ENCODE assay signal across 8 cellular contexts in genomic region chr14:75561013-75561432, GRCh38. TPM values are rescaled to one million over a fixed set of nuclear protein-coding genes. Genes with fewer than 3 reads are reported as not detected.
DNase-seq lines count a peak whose midpoint lies in the region; ATAC-seq and TF ChIP-seq lines count a peak whose summit lies in the region.

No MANE protein-coding gene starts in this region.

- no peak overlapping the region for H3K27ac Mint-ChIP-seq in nephron progenitor cell

- H3K36me3 Mint-ChIP-seq in activated T-cell treated with anti-CD3 and anti-CD28 coated beads, Interleukin-2, amount 50 U/mL, for 4 hours (ENCODE audit: insufficient read depth) = no peaks in the 10 kb centered on the region
- H3K36me3 Mint-ChIP-seq in nephron progenitor cell (ENCODE audit: low read depth) = no peaks in the 10 kb centered on the region

- peak; percentile 70 for DNase-seq in EL
- DNase-seq in NCI-H748 treated with DMSO at 0.1 percent for 48 hours (lab: John Stamatoyannopoulos, UW) = peak; percentile 7
- peak; percentile 54 for DNase-seq in activated T-cell treated with anti-CD3 and anti-CD28 coated beads, Interleukin-2, amount 50 U/mL, for 4 hours
- peak; percentile 79 for DNase-seq in fibroblast of the aortic adventitia (ENCODE audit: low read depth)
- DNase-seq in nephron progenitor cell = peak; percentile 86

- TF ChIP-seq CTCF in fibroblast of the aortic adventitia (IDR thresholded peaks at IDR 0.05; ENCODE audit: insufficient read depth, low read length) (peak; percentile 88), nephron progenitor cell (IDR thresholded peaks at IDR 0.05) (peak; percentile 72)

- peaks cover 74% of the 10 kb centered on the region for H3K4me1 Mint-ChIP-seq in activated T-cell treated with anti-CD3 and anti-CD28 coated beads, Interleukin-2, amount 50 U/mL, for 4 hours (ENCODE audit: low read depth)
- peaks cover 15% of the 10 kb centered on the region for H3K4me1 Mint-ChIP-seq in nephron progenitor cell

- no peak overlapping the region for H3K4me3 Mint-ChIP-seq in activated T-cell treated with anti-CD3 and anti-CD28 coated beads, Interleukin-2, amount 50 U/mL, for 4 hours
- no peak overlapping the region for H3K4me3 Mint-ChIP-seq in nephron progenitor cell

- H3K27me3 Mint-ChIP-seq in activated T-cell treated with anti-CD3 and anti-CD28 coated beads, Interleukin-2, amount 50 U/mL, for 4 hours (ENCODE audit: low read depth) = no peaks in the 10 kb centered on the region
- peaks cover 41% of the 10 kb centered on the region for H3K27me3 Mint-ChIP-seq in nephron progenitor cell (ENCODE audit: low read depth, poor library complexity)

- H3K9me3 Mint-ChIP-seq in activated T-cell treated with anti-CD3 and anti-CD28 coated beads, Interleukin-2, amount 50 U/mL, for 4 hours = no peaks in the 10 kb centered on the region
- peaks cover 12% of the 10 kb centered on the region for H3K9me3 Mint-ChIP-seq in nephron progenitor cell

- no peak overlapping the region for H3K4me3 ChIP-seq in fibroblast of the aortic adventitia (ENCODE audit: low read depth, low read length)

- ATAC-seq in HG03442 (IDR thresholded peaks at IDR 0.05; ENCODE audit: unreplicated experiment) (peak; percentile 62), GM21717 (IDR thresholded peaks at IDR 0.05; ENCODE audit: unreplicated experiment) (no peak), GM21619 (IDR thresholded peaks at IDR 0.05; ENCODE audit: unreplicated experiment) (no peak)
- no peak for ATAC-seq in activated T-cell treated with anti-CD3 and anti-CD28 coated beads, Interleukin-2, amount 50 U/mL, for 4 hours

RNA-seq across cellular contexts. Expression of gene FLVCR2, which starts 17.4 kb away (rescaled TPM):
- 1 to 10 TPM; 1.5 to 5.3 (median 3.3) TPM for total RNA-seq in activated T-cell treated with anti-CD3 and anti-CD28 coated beads, Interleukin-2, amount 50 U/mL, for 4 hours
- total RNA-seq in fibroblast of the aortic adventitia (ENCODE audit: low replicate concordance) = 0.90 and 1.1 TPM in 2 replicates

RNA-seq across cellular contexts. Expression of gene BATF, which starts 38.8 kb away (rescaled TPM):
- total RNA-seq in activated T-cell treated with anti-CD3 and anti-CD28 coated beads, Interleukin-2, amount 50 U/mL, for 4 hours = 100 to 1,000 TPM; 186 to 193 (median 191) TPM
- not detected in 2 replicates for total RNA-seq in fibroblast of the aortic adventitia (ENCODE audit: low replicate concordance)

Comparison
In these comparisons a context has a peak if more than half of its experiments do, and no peak if none do; other contexts are left out.
1. DNase-seq: peak in every context shown above with its lines; median percentile 86 in nephron progenitor cell; 79 in fibroblast of the aortic adventitia; 70 in EL; 54 in activated T-cell treated with anti-CD3 and anti-CD28 coated beads, Interleukin-2, amount 50 U/mL, for 4 hours; 7 in NCI-H748 treated with DMSO at 0.1 percent for 48 hours.
2. RNA of gene BATF, which starts 38.8 kb away (total RNA-seq): 186 to 193 TPM in activated T-cell treated with anti-CD3 and anti-CD28 coated beads, Interleukin-2, amount 50 U/mL, for 4 hours; not detected in fibroblast of the aortic adventitia; every median in the first group is over 100 times any median in the second.